ENCODE assay signal across 24 cellular contexts in genomic region chr2:46257980-46258379, GRCh38.
"Had no signal": no experiment of that assay in that cellular context is flagged by ENCODE, and none has a peak within 500 bp of the region (broad histone marks: within the 10 kb centered on the region; RNA-seq: fewer than 3 reads in every experiment).

No MANE protein-coding gene starts in this region.

- FAIRE-seq: colon, urothelium cell line had no signal

- H3K4me3 ChIP-seq: dorsolateral prefrontal cortex, gastroesophageal sphincter, neural progenitor cell, sigmoid colon, stomach, tibial artery, upper lobe of left lung had no signal

- H3K4me2 ChIP-seq: neural progenitor cell had no signal

- H3K9me3 ChIP-seq: gastroesophageal sphincter, sigmoid colon, stomach, tibial artery, upper lobe of left lung had no signal

- DNase-seq: dorsolateral prefrontal cortex; effector CD4-positive, alpha-beta T cell; hypothalamus; immature natural killer cell; islet precursor cell; kidney glomerular epithelial cell; mesendoderm; midbrain; naive thymus-derived CD4-positive, alpha-beta T cell; sigmoid colon; stimulated activated CD4-positive, alpha-beta T cell treated with anti-CD3 and anti-CD28 coated beads, Interleukin-2, amount 100 ng/mL, for 24 hours; stimulated activated CD4-positive, alpha-beta T cell treated with anti-CD3 and anti-CD28 coated beads, Interleukin-4, amount 100 ng/mL, for 24 hours; stimulated activated naive CD4-positive, alpha-beta T cell treated with Interleukin-2 at 50 U/mL for 16 hours; stomach; tibial artery; upper lobe of left lung had no signal

- H3K27me3 ChIP-seq: dorsolateral prefrontal cortex, gastroesophageal sphincter, neural progenitor cell, sigmoid colon, stomach, tibial artery, upper lobe of left lung had no signal

- H3K36me3 ChIP-seq: gastroesophageal sphincter, neural progenitor cell, sigmoid colon, stomach, tibial artery, upper lobe of left lung had no signal

- H2AFZ ChIP-seq: neural progenitor cell, parathyroid adenoma had no signal

- H3K4me1 ChIP-seq: neural progenitor cell had no signal

- H3K27ac ChIP-seq: dorsolateral prefrontal cortex, epithelial cell of prostate, neural progenitor cell, parathyroid adenoma, tibial artery had no signal

- H3K9ac ChIP-seq: neural progenitor cell, parathyroid adenoma had no signal

- H3K79me2 ChIP-seq: parathyroid adenoma had no signal

- ATAC-seq: esophagus mucosa; naive thymus-derived CD4-positive, alpha-beta T cell; stimulated activated effector memory CD8-positive, alpha-beta T cell treated with anti-CD3 and anti-CD28 coated beads, Interleukin-12 subunit alpha, Interleukin-12 subunit beta, amount 100 ng/mL, for 72 hours had no signal
